Comparison of ENCODE assay signal across 20 cellular contexts in genomic region chr1:242710286-242710685, GRCh38.
A peak's percentile ranks its signal among the peaks of the same experiment; 100 is the strongest.
DNase-seq lines count a peak whose midpoint lies in the region; TF ChIP-seq lines count a peak whose summit lies in the region.
"Had no signal": no experiment of that assay in that cellular context is flagged by ENCODE, and none has a peak within 500 bp of the region (broad histone marks: within the 10 kb centered on the region; RNA-seq: fewer than 3 reads in every experiment).

No MANE protein-coding gene starts in this region.

- WGBS in testis, 2 donors: 55 to 70% methylated on average over 4 of the region's 4 CpGs

- DNase-seq in COR-L47 (lab: John Stamatoyannopoulos, UW) (peak; percentile 48), testis (peak; percentile 63), HAP-1 (ENCODE audit: low spot score in 2 of 2) (no peak), HK-2 (ENCODE audit: unreplicated experiment) (no peak), NCI-H524 (lab: John Stamatoyannopoulos, UW) (no peak)
- DNase-seq: 8988T; AML-193; CD4-positive, alpha-beta T cell; CD8-positive, alpha-beta T cell; DMS 273 treated with DMSO at 0.1 percent for 48 hours; DMS153; DMS53; DMS79; DND-41; EL; GDM1 had no signal

- no peaks in the 10 kb centered on the region for H3K9me3 ChIP-seq in HUES48 (ENCODE audit: control insufficient read depth, insufficient read depth, low read length)
- H3K9me3 ChIP-seq in testis: no peaks in the 10 kb centered on the region
- H3K9me3 ChIP-seq in HAP-1: no peaks in the 10 kb centered on the region

- intact Hi-C loops in testis (cut with DNase I; ENCODE audit: low total_unique reads): no loop called here

- H3K36me3 ChIP-seq in HUES48 (ENCODE audit: control insufficient read depth, insufficient read depth, low read length) (no peaks in the 10 kb centered on the region), testis (ENCODE audit: low read depth, missing control alignments) (no peaks in the 10 kb centered on the region), HAP-1 (replicated peaks) (no peaks in the 10 kb centered on the region)
- H3K36me3 ChIP-seq: BLaER1 treated with 17β-estradiol and CSF1 and Interleukin-3, amounts not matched to agents 10 nM and 100 nM had no signal

- H3K27me3 ChIP-seq in HUES48 (ENCODE audit: control insufficient read depth, insufficient read depth, low read length) (peaks cover 22% of the 10 kb centered on the region), testis (no peaks in the 10 kb centered on the region), HAP-1 (ENCODE audit: low read depth) (no peaks in the 10 kb centered on the region)
- H3K27me3 ChIP-seq: BLaER1 treated with 17β-estradiol and CSF1 and Interleukin-3, amounts not matched to agents 10 nM and 100 nM had no signal

- in situ Hi-C loops in HAP-1 (cut with MboI; ENCODE audit: low sequenced_read_pairs): no loop called here

- H3K27ac ChIP-seq in HUES48 (ENCODE audit: low read depth, low read length): peak overlapping the region; percentile 11
- H3K27ac ChIP-seq in testis: no peak overlapping the region
- H3K27ac ChIP-seq: BLaER1 treated with 17β-estradiol and CSF1 and Interleukin-3, amounts not matched to agents 10 nM and 100 nM; C4-2B had no signal

- TF ChIP-seq POLR2A in testis (IDR thresholded peaks at IDR 0.05): no peak

- H3K4me3 ChIP-seq in HUES48 (ENCODE audit: low read depth, low read length) (no peak overlapping the region), testis (no peak overlapping the region), HAP-1 (no peak overlapping the region)
- H3K4me3 ChIP-seq: BLaER1 treated with 17β-estradiol and CSF1 and Interleukin-3, amounts not matched to agents 10 nM and 100 nM; GM12878 had no signal

- no peak overlapping the region for H3K9ac ChIP-seq in HUES48 (ENCODE audit: low read depth, low read length)
- H3K9ac ChIP-seq: BLaER1 treated with 17β-estradiol and CSF1 and Interleukin-3, amounts not matched to agents 10 nM and 100 nM had no signal

- TF ChIP-seq CTCF in testis (IDR thresholded peaks at IDR 0.05): no peak

- H3K4me1 ChIP-seq in HUES48 (ENCODE audit: control insufficient read depth, insufficient read depth, low read length): peaks cover 8% of the 10 kb centered on the region
- peaks cover 2% of the 10 kb centered on the region for H3K4me1 ChIP-seq in testis
- H3K4me1 ChIP-seq in HAP-1: no peaks in the 10 kb centered on the region
- H3K4me1 ChIP-seq: BLaER1 treated with 17β-estradiol and CSF1 and Interleukin-3, amounts not matched to agents 10 nM and 100 nM had no signal

Comparison
In these comparisons a context has a peak if more than half of its experiments do, and no peak if none do; other contexts are left out.
1. DNase-seq: peak in COR-L47 (single experiment) and testis (single experiment); none in HAP-1 (0 of 2), HK-2 (single experiment) and NCI-H524 (0 of 2).